ENCODE assay signal across 8 cellular contexts in the genomic region with DNA sequence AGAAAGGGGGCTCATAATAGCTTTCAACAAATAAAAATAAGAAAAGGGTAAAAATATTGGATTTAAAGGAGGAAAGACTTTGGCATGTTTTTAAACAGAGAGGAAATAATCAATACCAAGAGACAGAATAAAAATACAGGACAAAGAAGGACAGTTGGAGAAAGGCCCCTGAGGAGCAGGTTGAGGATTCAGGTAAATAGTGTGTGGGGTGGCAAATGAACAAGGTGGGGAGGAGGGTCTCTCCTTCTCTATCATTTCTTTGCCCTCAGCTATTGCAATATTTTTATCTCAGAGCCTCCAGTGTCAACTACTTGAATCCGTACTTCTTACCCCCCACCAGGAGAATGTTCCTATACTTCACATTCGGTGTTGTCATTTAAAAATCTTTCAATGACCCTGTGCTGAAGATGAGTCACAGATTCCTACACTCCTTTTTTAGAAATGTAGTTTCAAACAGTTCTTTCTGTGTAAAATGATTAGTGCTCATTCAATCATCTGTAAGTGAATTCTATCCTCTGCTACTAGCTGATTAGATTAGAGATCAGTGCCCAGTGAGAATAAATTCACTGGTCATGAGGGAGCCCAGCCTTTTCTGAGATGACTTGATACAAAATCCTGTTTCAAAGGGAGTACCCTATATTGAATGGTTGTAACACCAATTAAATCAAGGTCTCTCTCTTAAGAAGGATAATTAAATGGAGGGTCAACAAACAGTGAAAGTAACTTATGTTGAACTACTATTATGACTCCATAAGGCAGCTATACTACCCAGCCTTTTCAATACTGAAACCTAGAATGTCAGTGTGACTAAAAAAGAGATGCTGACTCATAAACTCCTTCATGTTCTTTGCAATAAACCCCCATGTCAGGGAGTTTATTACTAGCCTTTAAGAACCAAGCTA. TPM values are rescaled to one million over a fixed set of nuclear protein-coding genes. Genes with fewer than 3 reads are reported as not detected.
A peak's percentile ranks its signal among the peaks of the same experiment; 100 is the strongest.
DNase-seq lines count a peak whose midpoint lies in the region; ATAC-seq and TF ChIP-seq lines count a peak whose summit lies in the region.

No MANE protein-coding gene starts in this region.

- intact Hi-C loops in natural killer cell (cut with micrococcal nuclease) (no loop called here), sigmoid colon (cut with DNase I) (no loop called here)

- H3K27ac ChIP-seq in sigmoid colon, result no peak overlapping the region

- 73 to 77% methylated on average over 2 of the region's 2 CpGs for WGBS in sigmoid colon, 2 donors

- TF ChIP-seq EP300 in sigmoid colon (IDR thresholded peaks at IDR 0.05), result no peak

- peaks cover 0 to 16% (median 0%) of the 10 kb centered on the region in 4 donors for H3K36me3 ChIP-seq in sigmoid colon

- no peak for DNase-seq in natural killer cell treated with Interleukin-12 subunit alpha and Interleukin-12 subunit beta and Interleukin-15 and Interleukin-18, amount 100 ng/mL, for 72 hours (ENCODE audit: low spot score)
- DNase-seq in natural killer cell (no peak), HT-29 (ENCODE audit: low spot score) (no peak), sigmoid colon (no peak), middle frontal gyrus (ENCODE audit: extremely low spot score, low spot score) (no peak)
- no peak for DNase-seq in stimulated activated naive CD4-positive, alpha-beta T cell (lab: John Stamatoyannopoulos, UW)

- H3K4me3 Mint-ChIP-seq in natural killer cell treated with Interleukin-12 subunit alpha and Interleukin-12 subunit beta and Interleukin-15 and Interleukin-18, amount 100 ng/mL, for 72 hours, result no peak overlapping the region
- no peak overlapping the region for H3K4me3 Mint-ChIP-seq in natural killer cell
- no peak overlapping the region for H3K4me3 Mint-ChIP-seq in activated T-helper 17 cell treated with anti-CD3 and anti-CD28 coated beads, Interleukin-2, amount 50 U/mL, for 72 hours

- no peak overlapping the region for H3K4me3 ChIP-seq in sigmoid colon

- TF ChIP-seq CTCF in natural killer cell (IDR thresholded peaks at IDR 0.05) (no peak), sigmoid colon (IDR thresholded peaks at IDR 0.05) (no peak)

- H3K4me1 Mint-ChIP-seq in natural killer cell treated with Interleukin-12 subunit alpha and Interleukin-12 subunit beta and Interleukin-15 and Interleukin-18, amount 100 ng/mL, for 72 hours (ENCODE audit: low read depth in 2 of 2), result peaks cover 0 to 11% of the 10 kb centered on the region in 2 donors
- H3K4me1 Mint-ChIP-seq in natural killer cell, result no peaks in the 10 kb centered on the region
- peaks cover 5% of the 10 kb centered on the region for H3K4me1 Mint-ChIP-seq in activated T-helper 17 cell treated with anti-CD3 and anti-CD28 coated beads, Interleukin-2, amount 50 U/mL, for 72 hours

- H3K36me3 Mint-ChIP-seq in natural killer cell treated with Interleukin-12 subunit alpha and Interleukin-12 subunit beta and Interleukin-15 and Interleukin-18, amount 100 ng/mL, for 72 hours, result no peaks in the 10 kb centered on the region
- no peaks in the 10 kb centered on the region for H3K36me3 Mint-ChIP-seq in natural killer cell
- no peaks in the 10 kb centered on the region for H3K36me3 Mint-ChIP-seq in activated T-helper 17 cell treated with anti-CD3 and anti-CD28 coated beads, Interleukin-2, amount 50 U/mL, for 72 hours (ENCODE audit: low read depth)

- H3K4me1 ChIP-seq in sigmoid colon, result peaks cover 0 to 13% (median 4%) of the 10 kb centered on the region in 4 donors

- no peak overlapping the region for H3K27ac Mint-ChIP-seq in natural killer cell treated with Interleukin-12 subunit alpha and Interleukin-12 subunit beta and Interleukin-15 and Interleukin-18, amount 100 ng/mL, for 72 hours
- no peak overlapping the region for H3K27ac Mint-ChIP-seq in natural killer cell
- peak overlapping the region; percentile 44 for H3K27ac Mint-ChIP-seq in activated T-helper 17 cell treated with anti-CD3 and anti-CD28 coated beads, Interleukin-2, amount 50 U/mL, for 72 hours

- no peaks in the 10 kb centered on the region for H3K27me3 ChIP-seq in sigmoid colon

- peak; percentile 85 to 90 for ATAC-seq in natural killer cell treated with Interleukin-12 subunit alpha and Interleukin-12 subunit beta and Interleukin-15 and Interleukin-18, amount 100 ng/mL, for 72 hours
- ATAC-seq in natural killer cell (no peak), HG03108 (IDR thresholded peaks at IDR 0.05; ENCODE audit: unreplicated experiment) (peak; percentile 100)
- peak; percentile 90 for ATAC-seq in activated T-helper 17 cell treated with anti-CD3 and anti-CD28 coated beads, Interleukin-2, amount 50 U/mL, for 72 hours (replicated peaks)

- no peak for TF ChIP-seq POLR2A in sigmoid colon (IDR thresholded peaks at IDR 0.05)

- peaks cover 8% of the 10 kb centered on the region for H3K9me3 Mint-ChIP-seq in natural killer cell treated with Interleukin-12 subunit alpha and Interleukin-12 subunit beta and Interleukin-15 and Interleukin-18, amount 100 ng/mL, for 72 hours
- no peaks in the 10 kb centered on the region for H3K9me3 Mint-ChIP-seq in natural killer cell
- no peaks in the 10 kb centered on the region for H3K9me3 Mint-ChIP-seq in activated T-helper 17 cell treated with anti-CD3 and anti-CD28 coated beads, Interleukin-2, amount 50 U/mL, for 72 hours

- no peaks in the 10 kb centered on the region for H3K9me3 ChIP-seq in sigmoid colon

- peaks cover 11 to 38% of the 10 kb centered on the region in 2 donors for H3K27me3 Mint-ChIP-seq in natural killer cell treated with Interleukin-12 subunit alpha and Interleukin-12 subunit beta and Interleukin-15 and Interleukin-18, amount 100 ng/mL, for 72 hours
- H3K27me3 Mint-ChIP-seq in natural killer cell (ENCODE audit: low read depth in 2 of 2), result peaks cover 0 to 7% of the 10 kb centered on the region in 2 donors
- peaks cover 17% of the 10 kb centered on the region for H3K27me3 Mint-ChIP-seq in activated T-helper 17 cell treated with anti-CD3 and anti-CD28 coated beads, Interleukin-2, amount 50 U/mL, for 72 hours

RNA-seq across cellular contexts. Expression of a gene that starts 50.4 kb away (rescaled TPM):
- not detected for total RNA-seq in natural killer cell treated with Interleukin-12 subunit alpha and Interleukin-12 subunit beta and Interleukin-15 and Interleukin-18, amount 100 ng/mL, for 72 hours
- total RNA-seq in natural killer cell (not detected), sigmoid colon (1 to 10 TPM in 1 of 4 donors, under 1 TPM in 3; 0.49 to 1.4 (median 0.68) TPM)
- not detected for total RNA-seq in activated T-helper 17 cell treated with anti-CD3 and anti-CD28 coated beads, Interleukin-2, amount 50 U/mL, for 72 hours
- not detected in 2 replicates for total RNA-seq in HT-29 (2014; rRNA removed; shearing (Covaris generic))
- under 1 TPM in 2 of 3 donors, not detected in 1; 0.38 to 0.60 TPM for polyA plus RNA-seq in sigmoid colon

Comparison
In these comparisons a context has a peak if more than half of its experiments do, and no peak if none do; other contexts are left out.
1. ATAC-seq: peak in natural killer cell treated with Interleukin-12 subunit alpha and Interleukin-12 subunit beta and Interleukin-15 and Interleukin-18, amount 100 ng/mL, for 72 hours (2 of 2), HG03108 (single experiment) and activated T-helper 17 cell treated with anti-CD3 and anti-CD28 coated beads, Interleukin-2, amount 50 U/mL, for 72 hours (single experiment); none in natural killer cell (0 of 3).